8 cellular contexts compared by ENCODE assay signal in genomic region chr7:144842377-144842851, GRCh38. TPM values are rescaled to one million over a fixed set of nuclear protein-coding genes. Genes with fewer than 3 reads are reported as not detected.
A peak's percentile ranks its signal among the peaks of the same experiment; 100 is the strongest.
DNase-seq lines count a peak whose midpoint lies in the region; ATAC-seq lines count a peak whose summit lies in the region.

No MANE protein-coding gene starts in this region.

- H3K27me3 Mint-ChIP-seq in activated T-helper 2 cell treated with anti-CD3 and anti-CD28 coated beads, Interferon-gamma antibody, Interleukin-2, Interleukin-4, amounts not matched to agents 10 μg/mL and 5 μg/mL and 100 μg/mL, durations not matched to agents 14 hours and 24 hours and 36 hours (ENCODE audit: low read depth): peaks cover 3% of the 10 kb centered on the region

- no peak overlapping the region for H3K27ac ChIP-seq in aorta (ENCODE audit: low read depth in 1 of 2, low read length in 2 of 2)

- H3K9me3 ChIP-seq in aorta (ENCODE audit: control insufficient read depth, low read length): no peaks in the 10 kb centered on the region

- no peak overlapping the region for H3K4me3 ChIP-seq in aorta (ENCODE audit: low read length in 2 of 2)

- ATAC-seq in GM21381 (IDR thresholded peaks at IDR 0.05; ENCODE audit: unreplicated experiment) (peak; percentile 83), HG03520 (IDR thresholded peaks at IDR 0.05; ENCODE audit: unreplicated experiment) (peak; percentile 81), aorta (ENCODE audit: low FRiP score) (peak; percentile 54)

- DNase-seq in ELF-1 (ENCODE audit: low read depth, low spot score) (peak; percentile 23), kidney tubule cell (ENCODE audit: low spot score) (peak; percentile 87), aorta (peak in 1 of 2 donors; percentile 64), putamen (ENCODE audit: low spot score) (no peak), epidermal melanocyte (ENCODE audit: insufficient read length, low spot score) (no peak)
- no peak for DNase-seq in activated T-helper 2 cell treated with anti-CD3 and anti-CD28 coated beads, Interferon-gamma antibody, Interleukin-2, Interleukin-4, amounts not matched to agents 10 μg/mL and 5 μg/mL and 100 μg/mL, durations not matched to agents 14 hours and 24 hours and 36 hours (ENCODE audit: low spot score)

- H3K4me1 ChIP-seq in aorta (ENCODE audit: control insufficient read depth in 1 of 2, insufficient read depth in 2 of 2, low read length in 2 of 2): no peaks in the 10 kb centered on the region

- peaks cover 30% of the 10 kb centered on the region for H3K4me1 Mint-ChIP-seq in activated T-helper 2 cell treated with anti-CD3 and anti-CD28 coated beads, Interferon-gamma antibody, Interleukin-2, Interleukin-4, amounts not matched to agents 10 μg/mL and 5 μg/mL and 100 μg/mL, durations not matched to agents 14 hours and 24 hours and 36 hours (ENCODE audit: low read depth)

- H3K27ac Mint-ChIP-seq in activated T-helper 2 cell treated with anti-CD3 and anti-CD28 coated beads, Interferon-gamma antibody, Interleukin-2, Interleukin-4, amounts not matched to agents 10 μg/mL and 5 μg/mL and 100 μg/mL, durations not matched to agents 14 hours and 24 hours and 36 hours: peak overlapping the region; percentile 94

- WGBS in aorta, 2 donors: 67% methylated on average over 6 of the region's 6 CpGs

- intact Hi-C loops in activated T-helper 2 cell treated with anti-CD3 and anti-CD28 coated beads, Interferon-gamma antibody, Interleukin-2, Interleukin-4, amounts not matched to agents 10 μg/mL and 5 μg/mL and 100 μg/mL, durations not matched to agents 14 hours and 24 hours and 36 hours (cut with micrococcal nuclease): loop anchor here (1.0 kb wide), 1 partner anchor 21 kb away; no protein-coding TSS in a partner anchor
- intact Hi-C loops in aorta (cut with DNase I): no loop called here

- peaks cover 33% of the 10 kb centered on the region for H3K9me3 Mint-ChIP-seq in activated T-helper 2 cell treated with anti-CD3 and anti-CD28 coated beads, Interferon-gamma antibody, Interleukin-2, Interleukin-4, amounts not matched to agents 10 μg/mL and 5 μg/mL and 100 μg/mL, durations not matched to agents 14 hours and 24 hours and 36 hours

- H3K27me3 ChIP-seq in aorta (ENCODE audit: control insufficient read depth in 1 of 2, insufficient read depth in 2 of 2, low read length in 1 of 2): no peaks in the 10 kb centered on the region

- peaks cover 14% of the 10 kb centered on the region for H3K36me3 Mint-ChIP-seq in activated T-helper 2 cell treated with anti-CD3 and anti-CD28 coated beads, Interferon-gamma antibody, Interleukin-2, Interleukin-4, amounts not matched to agents 10 μg/mL and 5 μg/mL and 100 μg/mL, durations not matched to agents 14 hours and 24 hours and 36 hours (ENCODE audit: low read depth)

- H3K4me3 Mint-ChIP-seq in activated T-helper 2 cell treated with anti-CD3 and anti-CD28 coated beads, Interferon-gamma antibody, Interleukin-2, Interleukin-4, amounts not matched to agents 10 μg/mL and 5 μg/mL and 100 μg/mL, durations not matched to agents 14 hours and 24 hours and 36 hours (ENCODE audit: low read depth): peak overlapping the region; percentile 24

- H3K36me3 ChIP-seq in aorta (ENCODE audit: control insufficient read depth in 1 of 2, insufficient read depth in 2 of 2, low read length in 1 of 2): no peaks in the 10 kb centered on the region

RNA-seq across cellular contexts. Expression of gene TPK1, which starts 6.6 kb away (rescaled TPM):
- total RNA-seq in activated T-helper 2 cell treated with anti-CD3 and anti-CD28 coated beads, Interferon-gamma antibody, Interleukin-2, Interleukin-4, amounts not matched to agents 10 μg/mL and 5 μg/mL and 100 μg/mL, durations not matched to agents 14 hours and 24 hours and 36 hours: 12.4 and 17.5 TPM in 2 replicates
- 10 to 100 TPM; 11.5 to 14.1 TPM for total RNA-seq in aorta
- polyA plus RNA-seq in aorta: 10 to 100 TPM in 1 of 2 donors, 1 to 10 TPM in 1; 6.7 to 13.3 TPM

Comparison
In these comparisons a context has a peak if more than half of its experiments do, and no peak if none do; other contexts are left out.
1. DNase-seq: peak in ELF-1 (single experiment) and kidney tubule cell (single experiment); none in activated T-helper 2 cell treated with anti-CD3 and anti-CD28 coated beads, Interferon-gamma antibody, Interleukin-2, Interleukin-4, amounts not matched to agents 10 μg/mL and 5 μg/mL and 100 μg/mL, durations not matched to agents 14 hours and 24 hours and 36 hours (single experiment), putamen (single experiment) and epidermal melanocyte (single experiment).
2. Peak in every context shown above with its lines, with median percentiles within 50 percentile points of each other: ATAC-seq.